In the genomic region with DNA sequence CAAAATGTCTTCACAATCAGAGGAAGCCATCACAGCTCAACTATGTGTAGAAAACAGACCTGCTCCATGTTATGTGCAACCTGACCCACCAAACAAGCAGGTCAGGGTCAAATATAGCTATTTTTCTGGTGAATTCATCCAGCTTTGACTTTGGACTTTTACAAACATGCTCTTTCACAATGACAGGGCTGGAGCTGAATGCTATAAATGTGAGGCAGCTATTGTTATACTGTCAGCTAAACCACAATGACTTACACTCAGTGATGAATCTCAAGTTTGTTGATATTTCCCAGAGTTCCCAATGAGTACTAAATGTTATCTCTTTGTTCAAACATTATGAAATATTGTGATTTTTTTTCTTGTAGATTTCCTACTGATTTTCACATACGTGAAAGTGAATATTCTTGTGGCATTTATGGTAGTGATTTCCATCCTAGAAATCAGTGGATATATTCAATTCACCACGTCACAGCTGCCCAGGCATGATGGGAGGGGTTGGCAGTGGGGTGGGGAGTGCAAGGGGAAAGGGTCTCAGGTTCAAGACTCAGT, we compare ENCODE assay signal across 24 cellular contexts. TPM values are rescaled to one million over a fixed set of nuclear protein-coding genes. Genes with fewer than 3 reads are reported as not detected.
DNase-seq lines count a peak whose midpoint lies in the region; ATAC-seq, FAIRE-seq and TF ChIP-seq lines count a peak whose summit lies in the region.
"Had no signal": no experiment of that assay in that cellular context is flagged by ENCODE, and none has a peak within 500 bp of the region (broad histone marks: within the 10 kb centered on the region; RNA-seq: fewer than 3 reads in every experiment).

No MANE protein-coding gene starts in this region.

- no peaks in the 10 kb centered on the region for H3F3A ChIP-seq in GM23338 (replicated peaks; ENCODE audit: low read depth)

- peaks cover 7% of the 10 kb centered on the region for H3K4me1 Mint-ChIP-seq in GM23338
- no peaks in the 10 kb centered on the region for H3K4me1 Mint-ChIP-seq in astrocyte (ENCODE audit: low read depth, unreplicated experiment)
- H3K4me1 Mint-ChIP-seq: activated CD4-positive, alpha-beta T cell treated with anti-CD3 and anti-CD28 coated beads, Interleukin-2, amount 10 ng/mL, durations not matched to agents 7 days and 5 days had no signal

- H3K9me3 Mint-ChIP-seq in GM23338 (no peaks in the 10 kb centered on the region), astrocyte (ENCODE audit: unreplicated experiment) (peaks cover 2% of the 10 kb centered on the region)
- H3K9me3 Mint-ChIP-seq: activated CD4-positive, alpha-beta T cell treated with anti-CD3 and anti-CD28 coated beads, Interleukin-2, amount 10 ng/mL, durations not matched to agents 7 days and 5 days; HFFc6 had no signal

- no peak overlapping the region for H3K4me3 ChIP-seq in GM23338
- H3K4me3 ChIP-seq in astrocyte (ENCODE audit: insufficient read depth, low read depth, low read length): no peak overlapping the region
- H3K4me3 ChIP-seq: adrenal gland, ovary, stomach, upper lobe of right lung had no signal

- no peaks in the 10 kb centered on the region for H3K9me2 ChIP-seq in GM23338 (ENCODE audit: insufficient read depth)

- no peak for DNase-seq in GM23338 (ENCODE audit: low spot score)
- DNase-seq in astrocyte (ENCODE audit: low read depth): peak; percentile 31
- DNase-seq in foreskin melanocyte: peak; percentile 10
- DNase-seq in renal cortical epithelial cell (ENCODE audit: low read depth): peak; percentile 92
- no peak for DNase-seq in HEK293T (ENCODE audit: extremely low spot score)
- DNase-seq in HTR-8/SVneo (ENCODE audit: insufficient read length, low spot score): no peak
- DNase-seq: activated CD4-positive, alpha-beta T cell treated with anti-CD3 and anti-CD28 coated beads, Interleukin-2, amount 10 ng/mL, durations not matched to agents 7 days and 5 days; activated CD8-positive, alpha-beta memory T cell treated with anti-CD3 and anti-CD28 coated beads, Interleukin-2, amount 50 U/mL, for 48 hours; activated effector memory CD4-positive, alpha-beta T cell treated with anti-CD3 and anti-CD28 coated beads, Interleukin-2, amount 50 U/mL, for 16 hours; adrenal gland; EL; foreskin fibroblast; HFFc6; NCI-H2029 treated with DMSO at 0.1 percent for 48 hours; NCI-H446 treated with DMSO at 0.1 percent for 48 hours; NK-92 treated with Interleukin-12 subunit alpha and Interleukin-12 subunit beta, amount 100 ng/mL, for 24 hours; ovary; stimulated activated CD4-positive, alpha-beta T cell treated with anti-CD3 and anti-CD28 coated beads, Interleukin-2, amount 100 ng/mL, for 48 hours; stomach; upper lobe of right lung had no signal

- no peak overlapping the region for H3K9ac ChIP-seq in astrocyte (ENCODE audit: low read length)

- TF ChIP-seq CTCF in GM23338 (conservative IDR thresholded peaks at IDR 0.05; ENCODE audit: low read depth in 2 of 2): no peak
- TF ChIP-seq CTCF in astrocyte (IDR thresholded peaks at IDR 0.05; ENCODE audit: insufficient read depth, low read depth, low read length): no peak

- H3K27me3 Mint-ChIP-seq in GM23338 (ENCODE audit: insufficient read depth, low read depth, poor library complexity) (peaks cover 2% of the 10 kb centered on the region), astrocyte (ENCODE audit: low read depth, unreplicated experiment) (peaks cover 17% of the 10 kb centered on the region)

- H3K27ac Mint-ChIP-seq in GM23338 (no peak overlapping the region), astrocyte (ENCODE audit: unreplicated experiment) (no peak overlapping the region)
- H3K27ac Mint-ChIP-seq: activated CD4-positive, alpha-beta T cell treated with anti-CD3 and anti-CD28 coated beads, Interleukin-2, amount 10 ng/mL, durations not matched to agents 7 days and 5 days; HFFc6 had no signal

- H3K36me3 Mint-ChIP-seq in GM23338 (ENCODE audit: low read depth) (no peaks in the 10 kb centered on the region), astrocyte (ENCODE audit: low read depth, unreplicated experiment) (no peaks in the 10 kb centered on the region)

- H3K4me3 Mint-ChIP-seq in GM23338 (no peak overlapping the region), astrocyte (ENCODE audit: unreplicated experiment) (no peak overlapping the region)
- H3K4me3 Mint-ChIP-seq: activated CD4-positive, alpha-beta T cell treated with anti-CD3 and anti-CD28 coated beads, Interleukin-2, amount 10 ng/mL, durations not matched to agents 7 days and 5 days; HFFc6 had no signal

- H4K20me1 ChIP-seq in GM23338 (replicated peaks; ENCODE audit: insufficient read depth) (no peaks in the 10 kb centered on the region), astrocyte (ENCODE audit: insufficient read depth, low read length) (no peaks in the 10 kb centered on the region)

- ATAC-seq in GM23338 (no peak), HG03521 (IDR thresholded peaks at IDR 0.05; ENCODE audit: unreplicated experiment) (no peak)
- ATAC-seq: upper lobe of right lung had no signal

- H3K27ac ChIP-seq in GM23338 (ENCODE audit: low read depth) (no peak overlapping the region), astrocyte (ENCODE audit: low read depth, low read length) (no peak overlapping the region)
- H3K27ac ChIP-seq: adrenal gland, ovary, RWPE1, stomach, upper lobe of right lung had no signal

- POLR2A ChIA-PET in HEK293T (lab: Yijun Ruan, JAX): no interaction called here

- H3K36me3 ChIP-seq in GM23338 (ENCODE audit: insufficient read depth): no peaks in the 10 kb centered on the region
- H3K36me3 ChIP-seq in astrocyte (ENCODE audit: insufficient read depth, low read length): no peaks in the 10 kb centered on the region
- H3K36me3 ChIP-seq: adrenal gland, ovary, stomach, upper lobe of right lung had no signal

- FAIRE-seq in astrocyte (lab: Jason Lieb, UNC) (no peak), HTR-8/SVneo (lab: Jason Lieb, UNC) (no peak)

- H3K79me2 ChIP-seq in GM23338 (replicated peaks; ENCODE audit: insufficient read depth) (no peaks in the 10 kb centered on the region), astrocyte (ENCODE audit: insufficient read depth, low read length) (no peaks in the 10 kb centered on the region)

- H3K4me1 ChIP-seq in GM23338 (ENCODE audit: insufficient read depth) (no peaks in the 10 kb centered on the region; the same call in 1 of the 2 replicates), astrocyte (ENCODE audit: insufficient read depth, low read length) (no peaks in the 10 kb centered on the region)
- H3K4me1 ChIP-seq: adrenal gland, upper lobe of right lung had no signal

- H3K4me2 ChIP-seq in GM23338 (no peak overlapping the region), astrocyte (ENCODE audit: low read length) (no peak overlapping the region)

- no peaks in the 10 kb centered on the region for H3K9me3 ChIP-seq in astrocyte (ENCODE audit: insufficient read depth, low read depth, low read length)
- H3K9me3 ChIP-seq: adrenal gland, ovary, stomach, upper lobe of right lung had no signal

- CTCF ChIA-PET in HEK293T (lab: Yijun Ruan, JAX): no interaction called here

- H3K27me3 ChIP-seq in GM23338 (ENCODE audit: insufficient read depth) (no peaks in the 10 kb centered on the region), astrocyte (ENCODE audit: insufficient read depth, low read length) (peaks cover 5% of the 10 kb centered on the region)
- H3K27me3 ChIP-seq: adrenal gland, ovary had no signal

- H2AFZ ChIP-seq in GM23338 (0 out of 2 replicates have a peak overlapping the region, but pooled peaks have one; percentile 38), astrocyte (ENCODE audit: low read depth, low read length) (no peak overlapping the region)

TF ChIP-seq in GM23338, 12 proteins besides CTCF, POLR2A, EP300 and RAD21:
- TF ChIP-seq ZNF331 (CRISPR knock-in tag; IDR thresholded peaks at IDR 0.05; ENCODE audit: low read depth) (no peak), POLR2AphosphoS5 (IDR thresholded peaks at IDR 0.05; ENCODE audit: low read depth) (no peak)

TF ChIP-seq in HEK293T, 16 proteins besides CTCF, POLR2A, EP300 and RAD21:
- TF ChIP-seq FOXK2 (IDR thresholded peaks at IDR 0.05): no peak
- no peak for TF ChIP-seq TARDBP (IDR thresholded peaks at IDR 0.05)
- no peak for TF ChIP-seq ARNT (IDR thresholded peaks at IDR 0.05)
- no peak for TF ChIP-seq CTBP1 (IDR thresholded peaks at IDR 0.05; ENCODE audit: borderline replicate concordance)
- TF ChIP-seq FOXM1 (IDR thresholded peaks at IDR 0.05; ENCODE audit: borderline replicate concordance): no peak
- TF ChIP-seq PKNOX1 (IDR thresholded peaks at IDR 0.05): no peak
- TF ChIP-seq L3MBTL2 (conservative IDR thresholded peaks at IDR 0.05): no peak
- TF ChIP-seq FOXA1 (IDR thresholded peaks at IDR 0.05): no peak
- TF ChIP-seq SUZ12 (IDR thresholded peaks at IDR 0.05): no peak
- TF ChIP-seq ZNF384 (IDR thresholded peaks at IDR 0.05): no peak
- no peak for TF ChIP-seq SP1 (IDR thresholded peaks at IDR 0.05)
- TF ChIP-seq HDGF (IDR thresholded peaks at IDR 0.05; ENCODE audit: borderline replicate concordance): no peak

RNA-seq across cellular contexts. Expression of gene ITIH2, which starts 2.5 kb away (rescaled TPM):
- not detected in 2 replicates for total RNA-seq in GM23338 (2014; rRNA removed; shearing (Covaris generic))
- polyA plus RNA-seq in GM23338 (2016; fragmentation: Nextera tagmentation; extraction: Ambion mirVana): 0.10 TPM in 1 of 2 replicates, not detected in the other
- total RNA-seq in astrocyte (not detected in 2 replicates), renal cortical epithelial cell (0.10 and 1.2 TPM in 2 replicates)
- total RNA-seq: activated CD4-positive, alpha-beta T cell treated with anti-CD3 and anti-CD28 coated beads, Interleukin-2, amount 10 ng/mL, durations not matched to agents 7 days and 5 days; HFFc6; lower leg skin; myocyte had no signal

RNA-seq across cellular contexts. Expression of gene ITIH5, which starts 33.9 kb away (rescaled TPM):
- 2.2 and 6.6 TPM in 2 replicates for total RNA-seq in GM23338 (2014; rRNA removed; shearing (Covaris generic))
- 0.99 and 1.2 TPM in 2 replicates for polyA plus RNA-seq in GM23338 (2016; fragmentation: Nextera tagmentation; extraction: Ambion mirVana)
- total RNA-seq in astrocyte: 3.7 and 4.0 TPM in 2 replicates
- total RNA-seq in renal cortical epithelial cell: 0.52 and 11.1 TPM in 2 replicates
- total RNA-seq: activated CD4-positive, alpha-beta T cell treated with anti-CD3 and anti-CD28 coated beads, Interleukin-2, amount 10 ng/mL, durations not matched to agents 7 days and 5 days; HFFc6; myocyte had no signal

Comparison
In these comparisons a context has a peak if more than half of its experiments do, and no peak if none do; other contexts are left out.
1. DNase-seq: peak in astrocyte (single experiment), foreskin melanocyte (single experiment) and renal cortical epithelial cell (single experiment); none in GM23338 (single experiment), HEK293T (single experiment) and HTR-8/SVneo (single experiment).